Comparison of ENCODE assay signal across 8 cellular contexts in the genomic region with DNA sequence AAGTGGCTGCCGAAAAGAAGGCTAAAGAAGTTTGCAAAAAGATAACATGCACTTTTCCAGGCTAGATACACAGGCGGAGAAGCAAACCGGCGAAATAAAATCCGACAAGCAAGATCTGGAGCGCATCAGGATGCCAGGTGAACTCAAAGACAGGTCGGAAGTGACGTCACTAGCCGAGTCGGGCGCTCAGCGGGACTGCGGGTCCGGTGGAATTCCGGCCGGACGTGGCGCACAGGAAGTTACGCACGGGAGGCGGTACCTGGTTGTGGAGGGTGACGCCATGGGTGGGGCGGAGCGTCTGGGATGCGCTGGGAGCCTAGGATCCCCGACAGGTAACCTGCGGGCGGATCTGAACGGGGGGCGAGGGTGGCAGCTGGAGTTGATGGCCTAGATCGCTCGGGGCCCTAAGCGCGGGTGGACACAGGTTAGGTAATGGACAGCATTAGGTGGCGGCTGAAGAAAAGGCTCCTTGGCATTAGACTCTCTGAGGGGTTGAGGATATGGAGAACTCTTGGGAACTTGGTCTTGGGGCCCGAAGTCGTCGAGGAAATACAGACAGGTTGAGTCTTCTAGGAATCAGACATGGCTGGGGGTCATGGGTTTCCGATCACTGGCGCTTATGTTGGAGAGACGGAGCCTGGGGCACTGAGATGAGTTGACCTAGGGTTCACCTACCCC. TPM values are rescaled to one million over a fixed set of nuclear protein-coding genes. Genes with fewer than 3 reads are reported as not detected.
DNase-seq lines count a peak whose midpoint lies in the region; ATAC-seq and TF ChIP-seq lines count a peak whose summit lies in the region.

No MANE protein-coding gene starts in this region.

- H2AFZ ChIP-seq in KMS-11 (ENCODE audit: low read depth) = peak overlapping the region; percentile 94

- H3K27me3 ChIP-seq in KMS-11 (ENCODE audit: insufficient read depth, low read depth) = no peaks in the 10 kb centered on the region
- no peaks in the 10 kb centered on the region for H3K27me3 ChIP-seq in naive thymus-derived CD4-positive, alpha-beta T cell (ENCODE audit: control insufficient read depth in 2 of 2, insufficient read depth in 2 of 2, low read length in 2 of 2)

- no peaks in the 10 kb centered on the region for H3K36me3 ChIP-seq in KMS-11 (ENCODE audit: insufficient read depth)
- no peaks in the 10 kb centered on the region for H3K36me3 ChIP-seq in naive thymus-derived CD4-positive, alpha-beta T cell (ENCODE audit: control insufficient read depth in 2 of 3, insufficient read depth in 3 of 3, low read length in 3 of 3)

- H3K27ac Mint-ChIP-seq in naive thymus-derived CD4-positive, alpha-beta T cell = peak overlapping the region; percentile 77 to 98 (median 93)
- peak overlapping the region; percentile 91 for H3K27ac Mint-ChIP-seq in stimulated activated effector memory CD8-positive, alpha-beta T cell treated with anti-CD3 and anti-CD28 coated beads, Interleukin-12 subunit alpha, Interleukin-12 subunit beta, amount 100 ng/mL, for 72 hours

- H3K36me3 Mint-ChIP-seq in naive thymus-derived CD4-positive, alpha-beta T cell = peaks cover 4 to 13% (median 6%) of the 10 kb centered on the region in 5 donors
- H3K36me3 Mint-ChIP-seq in stimulated activated effector memory CD8-positive, alpha-beta T cell treated with anti-CD3 and anti-CD28 coated beads, Interleukin-12 subunit alpha, Interleukin-12 subunit beta, amount 100 ng/mL, for 72 hours = peaks cover 11% of the 10 kb centered on the region

- CTCF ChIA-PET in naive thymus-derived CD4-positive, alpha-beta T cell (lab: Charles Lee) = no interaction called here

- H3K79me2 ChIP-seq in KMS-11 (ENCODE audit: insufficient read depth, low read depth) = no peaks in the 10 kb centered on the region

- intact Hi-C loops in naive thymus-derived CD4-positive, alpha-beta T cell (cut with micrococcal nuclease) = loop anchor here (1.0 to 10.0 kb wide), 9 partner anchors 29 to 1289 kb away; partner anchors contain the start of genes SENP2 (in 2 of the 2), TMEM41A (in 2 of the 2), VPS8 (in 2 of the 2) and DNAJB11 (in 1 of the 2)

- no peaks in the 10 kb centered on the region for H3K9me3 ChIP-seq in naive thymus-derived CD4-positive, alpha-beta T cell (ENCODE audit: control insufficient read depth in 2 of 3, low read length in 3 of 3)

- POLR2A ChIA-PET in naive thymus-derived CD4-positive, alpha-beta T cell (lab: Charles Lee) = no interaction called here

- peaks cover 15 to 33% (median 19%) of the 10 kb centered on the region in 7 donors for H3K4me1 Mint-ChIP-seq in naive thymus-derived CD4-positive, alpha-beta T cell
- H3K4me1 Mint-ChIP-seq in stimulated activated effector memory CD8-positive, alpha-beta T cell treated with anti-CD3 and anti-CD28 coated beads, Interleukin-12 subunit alpha, Interleukin-12 subunit beta, amount 100 ng/mL, for 72 hours = peaks cover 19% of the 10 kb centered on the region

- no peaks in the 10 kb centered on the region for H4K20me1 ChIP-seq in KMS-11 (ENCODE audit: insufficient read depth)

- peaks cover 0 to 20% (median 8%) of the 10 kb centered on the region in 11 donors for H3K9me3 Mint-ChIP-seq in naive thymus-derived CD4-positive, alpha-beta T cell
- no peaks in the 10 kb centered on the region for H3K9me3 Mint-ChIP-seq in stimulated activated effector memory CD8-positive, alpha-beta T cell treated with anti-CD3 and anti-CD28 coated beads, Interleukin-12 subunit alpha, Interleukin-12 subunit beta, amount 100 ng/mL, for 72 hours

- H3K9ac ChIP-seq in KMS-11 = peak overlapping the region; percentile 22; the same call in 1 of the 2 replicates

- peaks cover 9 to 25% (median 22%) of the 10 kb centered on the region in 5 donors for H3K27me3 Mint-ChIP-seq in naive thymus-derived CD4-positive, alpha-beta T cell

- peak; percentile 99 for ATAC-seq in GM21723 (IDR thresholded peaks at IDR 0.05; ENCODE audit: unreplicated experiment)
- ATAC-seq in naive thymus-derived CD4-positive, alpha-beta T cell = peak; percentile 99
- ATAC-seq in stimulated activated effector memory CD8-positive, alpha-beta T cell treated with anti-CD3 and anti-CD28 coated beads, Interleukin-12 subunit alpha, Interleukin-12 subunit beta, amount 100 ng/mL, for 72 hours = peak; percentile 99

- H3K4me3 Mint-ChIP-seq in naive thymus-derived CD4-positive, alpha-beta T cell = peak overlapping the region; percentile 89 to 100 (median 94)
- peak overlapping the region; percentile 93 for H3K4me3 Mint-ChIP-seq in stimulated activated effector memory CD8-positive, alpha-beta T cell treated with anti-CD3 and anti-CD28 coated beads, Interleukin-12 subunit alpha, Interleukin-12 subunit beta, amount 100 ng/mL, for 72 hours

- peak overlapping the region; percentile 95 for H3K4me2 ChIP-seq in KMS-11

- peak overlapping the region; percentile 39; the same call in 1 of the 2 replicates for H3K27ac ChIP-seq in KMS-11
- H3K27ac ChIP-seq in naive thymus-derived CD4-positive, alpha-beta T cell (ENCODE audit: low read depth, low read length) = peak overlapping the region; percentile 59

- DNase-seq in DMS53 (lab: John Stamatoyannopoulos, UW) (peak; percentile 98), RKO (ENCODE audit: low spot score) (peak; percentile 93), fibroblast of peridontal ligament (ENCODE audit: extremely low read depth) (peak; percentile 90)
- DNase-seq in activated T-helper 9 cell treated with anti-CD3 and anti-CD28 coated beads, Interleukin-2, amount 50 U/mL, for 16 hours (ENCODE audit: low read depth) = peak; percentile 89
- peak; percentile 80 to 95 (median 89) for DNase-seq in naive thymus-derived CD4-positive, alpha-beta T cell
- peak; percentile 75 to 94 for DNase-seq in stimulated activated effector memory CD8-positive, alpha-beta T cell treated with anti-CD3 and anti-CD28 coated beads, Interleukin-12 subunit alpha, Interleukin-12 subunit beta, amount 100 ng/mL, for 72 hours (ENCODE audit: low spot score in 2 of 2)

- H3K4me3 ChIP-seq in KMS-11 (IDR thresholded peaks at IDR 0.05; ENCODE audit: insufficient read depth, low read depth, low read length) = peak overlapping the region; percentile 96
- peak overlapping the region; percentile 91 for H3K4me3 ChIP-seq in naive thymus-derived CD4-positive, alpha-beta T cell (ENCODE audit: low read length)

- peaks cover 17% of the 10 kb centered on the region for H3K4me1 ChIP-seq in KMS-11 (ENCODE audit: low read depth, poor library complexity, severe bottlenecking)
- H3K4me1 ChIP-seq in naive thymus-derived CD4-positive, alpha-beta T cell (ENCODE audit: control insufficient read depth in 2 of 2, insufficient read depth in 2 of 2, low read length in 2 of 2) = peaks cover 5 to 12% of the 10 kb centered on the region in 2 donors

- TF ChIP-seq CTCF in KMS-11 (conservative IDR thresholded peaks at IDR 0.05; ENCODE audit: low read depth, low read length) = no peak

RNA-seq across cellular contexts. Expression of gene EHHADH, which starts 29.0 kb away (rescaled TPM):
- total RNA-seq in naive thymus-derived CD4-positive, alpha-beta T cell = 1 to 10 TPM in 4 of 5 experiments, under 1 TPM in 1; 0.45 to 1.7 (median 1.3) TPM
- polyA plus RNA-seq in naive thymus-derived CD4-positive, alpha-beta T cell = 1 to 10 TPM; 1.1 to 1.6 TPM

Comparison
In these comparisons a context has a peak if more than half of its experiments do, and no peak if none do; other contexts are left out.
1. Peak in every context shown above with its lines: DNase-seq, ATAC-seq, H3K4me3 ChIP-seq and H3K27ac ChIP-seq.